ENCODE assay signal across 26 cellular contexts in the genomic region with DNA sequence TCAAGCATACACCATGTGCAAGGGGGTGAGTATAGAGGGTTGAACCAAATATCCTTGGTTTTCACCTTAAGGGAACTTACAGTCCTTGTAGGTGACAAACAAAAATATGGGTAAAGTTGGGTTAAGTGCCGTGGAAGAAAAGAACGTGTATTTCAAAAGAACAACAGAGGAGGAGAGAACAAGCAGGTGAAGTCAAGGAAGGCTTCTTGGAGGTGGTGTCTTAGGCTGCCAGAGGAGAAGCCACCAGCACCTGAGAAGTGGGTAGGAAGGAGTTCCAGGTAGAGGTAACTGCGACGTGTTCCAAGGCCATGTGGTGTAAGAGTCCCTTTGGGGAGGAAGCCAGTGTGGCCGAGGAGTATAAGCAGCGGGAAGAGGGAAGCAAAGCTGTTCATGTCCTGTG.
"Had no signal": no experiment of that assay in that cellular context is flagged by ENCODE, and none has a peak within 500 bp of the region (broad histone marks: within the 10 kb centered on the region; RNA-seq: fewer than 3 reads in every experiment).

No MANE protein-coding gene starts in this region.

- H2AFZ ChIP-seq: neural progenitor cell, parathyroid adenoma had no signal

- H3K9ac ChIP-seq: neural progenitor cell, parathyroid adenoma had no signal

- FAIRE-seq: frontal cortex had no signal

- H3K9me3 Mint-ChIP-seq: natural killer cell; neural progenitor cell; stimulated activated naive B cell treated with anti-CD40 and anti-IgM and Interleukin-4, amounts not matched to agents 10 μg/mL and 1 μg/mL and 100 μg/mL, for 72 hours; stimulated activated naive CD8-positive, alpha-beta T cell treated with anti-CD3 and anti-CD28 coated beads, Interleukin-15, amount 100 ng/mL, for 72 hours had no signal

- H3K4me3 ChIP-seq: colonic mucosa, heart left ventricle, mucosa of descending colon, neural progenitor cell, psoas muscle, right lobe of liver, spleen, testis, tibial nerve, upper lobe of right lung, vagina had no signal

- H3K4me2 ChIP-seq: neural progenitor cell had no signal

- ATAC-seq: esophagus mucosa; heart left ventricle; mucosa of descending colon; natural killer cell; psoas muscle; right lobe of liver; stimulated activated naive B cell treated with anti-CD40 and anti-IgM and Interleukin-4, amounts not matched to agents 10 μg/mL and 1 μg/mL and 100 μg/mL, for 72 hours; stimulated activated naive CD8-positive, alpha-beta T cell treated with anti-CD3 and anti-CD28 coated beads, Interleukin-15, amount 100 ng/mL, for 72 hours; upper lobe of right lung had no signal

- H3K27me3 ChIP-seq: colonic mucosa, heart left ventricle, neural progenitor cell, right lobe of liver, spleen, testis, tibial nerve, upper lobe of right lung, vagina had no signal

- H3K4me1 Mint-ChIP-seq: stimulated activated naive CD8-positive, alpha-beta T cell treated with anti-CD3 and anti-CD28 coated beads, Interleukin-15, amount 100 ng/mL, for 72 hours had no signal

- H3K4me1 ChIP-seq: colonic mucosa, psoas muscle, testis had no signal

- H3K27me3 Mint-ChIP-seq: stimulated activated naive CD8-positive, alpha-beta T cell treated with anti-CD3 and anti-CD28 coated beads, Interleukin-15, amount 100 ng/mL, for 72 hours had no signal

- DNase-seq: colonic mucosa; dermis blood vessel endothelial cell; heart left ventricle; hippocampal formation; kidney glomerular epithelial cell; mammary epithelial cell; mucosa of descending colon; natural killer cell; occipital lobe; psoas muscle; retina; right lobe of liver; spleen; stimulated activated CD4-positive, alpha-beta T cell treated with anti-CD3 and anti-CD28 coated beads, Interleukin-15, amount 100 ng/mL, for 24 hours; stimulated activated CD4-positive, alpha-beta T cell treated with anti-CD3 and anti-CD28 coated beads, Interleukin-1b, Interleukin-23, amount 100 ng/mL, for 48 hours; stimulated activated CD4-positive, alpha-beta T cell treated with anti-CD3 and anti-CD28 coated beads, Interleukin-4, amount 100 ng/mL, for 24 hours; stimulated activated naive B cell treated with anti-CD40 and anti-IgM and Interleukin-4, amounts not matched to agents 10 μg/mL and 1 μg/mL and 100 μg/mL, for 72 hours; stimulated activated naive CD8-positive, alpha-beta T cell treated with anti-CD3 and anti-CD28 coated beads, Interleukin-15, amount 100 ng/mL, for 72 hours; testis; upper lobe of right lung had no signal

- H3K36me3 ChIP-seq: colonic mucosa, heart left ventricle, neural progenitor cell, right lobe of liver, spleen, tibial nerve, upper lobe of right lung, vagina had no signal

- H3K36me3 Mint-ChIP-seq: natural killer cell had no signal

- H3K27ac ChIP-seq: colonic mucosa, heart left ventricle, neural progenitor cell, parathyroid adenoma, psoas muscle, right lobe of liver, spleen, testis, tibial nerve, upper lobe of right lung, vagina had no signal

- H3K9me3 ChIP-seq: colonic mucosa, heart left ventricle, mucosa of descending colon, psoas muscle, right lobe of liver, spleen, testis, tibial nerve, upper lobe of right lung, vagina had no signal

- H3K4me3 Mint-ChIP-seq: natural killer cell; neural progenitor cell; stimulated activated naive B cell treated with anti-CD40 and anti-IgM and Interleukin-4, amounts not matched to agents 10 μg/mL and 1 μg/mL and 100 μg/mL, for 72 hours; stimulated activated naive CD8-positive, alpha-beta T cell treated with anti-CD3 and anti-CD28 coated beads, Interleukin-15, amount 100 ng/mL, for 72 hours had no signal

- H3K27ac Mint-ChIP-seq: neural progenitor cell; stimulated activated naive B cell treated with anti-CD40 and anti-IgM and Interleukin-4, amounts not matched to agents 10 μg/mL and 1 μg/mL and 100 μg/mL, for 72 hours; stimulated activated naive CD8-positive, alpha-beta T cell treated with anti-CD3 and anti-CD28 coated beads, Interleukin-15, amount 100 ng/mL, for 72 hours had no signal
